ENCODE assay signal across 2 cellular contexts in the genomic region with DNA sequence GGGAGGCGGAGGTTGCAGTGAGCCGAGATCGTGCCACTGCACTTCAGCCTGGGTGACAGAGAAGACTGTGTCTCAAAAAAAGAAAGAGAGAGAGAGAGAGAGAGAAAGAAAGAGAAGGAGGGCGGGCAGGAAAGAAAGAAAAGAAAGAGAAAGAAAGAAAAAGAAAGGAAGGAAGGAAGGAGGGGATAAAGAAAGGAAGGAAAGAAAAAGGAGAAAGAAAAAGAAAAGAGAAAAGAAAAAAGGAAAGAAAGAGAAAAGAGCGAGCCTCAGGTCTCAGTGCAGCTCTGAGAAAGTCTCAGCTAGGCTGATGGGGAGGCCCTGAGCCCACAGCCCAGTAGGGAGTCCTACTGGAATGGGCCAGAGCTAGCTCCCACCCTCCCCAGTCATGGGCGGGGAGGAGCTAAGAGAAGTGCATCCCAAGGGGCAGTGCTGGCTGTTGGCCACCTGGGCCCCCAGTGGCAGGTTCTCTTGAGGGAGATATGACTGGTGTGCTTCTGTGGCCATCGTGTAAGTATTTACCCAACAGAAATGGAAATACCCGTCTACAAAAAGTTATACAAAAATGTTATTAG.
A peak's percentile ranks its signal among the peaks of the same experiment; 100 is the strongest.
TF ChIP-seq lines count a peak whose summit lies in the region.

No MANE protein-coding gene starts in this region.

TF ChIP-seq in GM23338, 12 proteins besides CTCF, POLR2A, EP300 and RAD21:
- TF ChIP-seq JUNB (IDR thresholded peaks at IDR 0.05; ENCODE audit: unreplicated experiment) = no peak
- no peak for TF ChIP-seq ZNF462 (CRISPR knock-in tag; IDR thresholded peaks at IDR 0.05)
- TF ChIP-seq ZNF331 (CRISPR knock-in tag; IDR thresholded peaks at IDR 0.05; ENCODE audit: low read depth) = no peak
- no peak for TF ChIP-seq POLR2AphosphoS5 (IDR thresholded peaks at IDR 0.05; ENCODE audit: low read depth)
- no peak for TF ChIP-seq STAT1 (IDR thresholded peaks at IDR 0.05; ENCODE audit: unreplicated experiment)
- TF ChIP-seq NANOG (IDR thresholded peaks at IDR 0.05; ENCODE audit: borderline replicate concordance) = no peak

TF ChIP-seq in K562, 482 proteins besides CTCF, POLR2A, EP300 and RAD21:
- TF ChIP-seq BMI1 (IDR thresholded peaks at IDR 0.05; ENCODE audit: low read length) = no peak
- TF ChIP-seq RBM39 (optimal IDR thresholded peaks at IDR 0.05; ENCODE audit: low read depth, low read length) = no peak
- TF ChIP-seq, protein P1, sequence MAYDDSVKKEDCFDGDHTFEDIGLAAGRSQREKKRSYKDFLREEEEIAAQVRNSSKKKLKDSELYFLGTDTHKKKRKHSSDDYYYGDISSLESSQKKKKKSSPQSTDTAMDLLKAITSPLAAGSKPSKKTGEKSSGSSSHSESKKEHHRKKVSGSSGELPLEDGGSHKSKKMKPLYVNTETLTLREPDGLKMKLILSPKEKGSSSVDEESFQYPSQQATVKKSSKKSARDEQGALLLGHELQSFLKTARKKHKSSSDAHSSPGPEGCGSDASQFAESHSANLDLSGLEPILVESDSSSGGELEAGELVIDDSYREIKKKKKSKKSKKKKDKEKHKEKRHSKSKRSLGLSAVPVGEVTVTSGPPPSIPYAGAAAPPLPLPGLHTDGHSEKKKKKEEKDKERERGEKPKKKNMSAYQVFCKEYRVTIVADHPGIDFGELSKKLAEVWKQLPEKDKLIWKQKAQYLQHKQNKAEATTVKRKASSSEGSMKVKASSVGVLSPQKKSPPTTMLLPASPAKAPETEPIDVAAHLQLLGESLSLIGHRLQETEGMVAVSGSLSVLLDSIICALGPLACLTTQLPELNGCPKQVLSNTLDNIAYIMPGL (CRISPR knock-in tag; IDR thresholded peaks at IDR 0.05) = no peak
- TF ChIP-seq, protein P2, sequence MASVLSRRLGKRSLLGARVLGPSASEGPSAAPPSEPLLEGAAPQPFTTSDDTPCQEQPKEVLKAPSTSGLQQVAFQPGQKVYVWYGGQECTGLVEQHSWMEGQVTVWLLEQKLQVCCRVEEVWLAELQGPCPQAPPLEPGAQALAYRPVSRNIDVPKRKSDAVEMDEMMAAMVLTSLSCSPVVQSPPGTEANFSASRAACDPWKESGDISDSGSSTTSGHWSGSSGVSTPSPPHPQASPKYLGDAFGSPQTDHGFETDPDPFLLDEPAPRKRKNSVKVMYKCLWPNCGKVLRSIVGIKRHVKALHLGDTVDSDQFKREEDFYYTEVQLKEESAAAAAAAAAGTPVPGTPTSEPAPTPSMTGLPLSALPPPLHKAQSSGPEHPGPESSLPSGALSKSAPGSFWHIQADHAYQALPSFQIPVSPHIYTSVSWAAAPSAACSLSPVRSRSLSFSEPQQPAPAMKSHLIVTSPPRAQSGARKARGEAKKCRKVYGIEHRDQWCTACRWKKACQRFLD (CRISPR knock-in tag; IDR thresholded peaks at IDR 0.05) = no peak
- TF ChIP-seq ZNF512 (tag; IDR thresholded peaks at IDR 0.05) = peak; percentile 72
- TF ChIP-seq ZNF764 (CRISPR knock-in tag; IDR thresholded peaks at IDR 0.05; ENCODE audit: low read depth) = no peak
TF ChIP-seq in K562: peak in this region for 1.
